In the genomic region with DNA sequence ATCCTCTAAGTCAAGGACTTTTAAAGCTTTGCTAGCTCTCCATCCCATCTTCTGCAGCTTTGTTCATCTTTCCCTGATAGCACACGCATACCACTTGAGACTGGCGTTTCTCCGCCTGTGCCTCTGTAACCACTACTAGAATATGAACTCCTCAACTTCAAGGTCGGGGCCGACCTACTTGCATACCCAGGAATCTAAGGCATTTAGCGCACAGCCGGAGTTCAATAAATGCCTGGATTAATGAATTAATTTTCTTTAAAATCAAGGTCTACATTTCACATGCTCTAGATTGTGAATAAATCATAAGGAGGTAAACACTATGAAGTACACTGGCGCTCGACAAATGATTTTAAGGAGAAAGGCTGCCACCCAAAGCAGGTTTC, we compare ENCODE assay signal across 8 cellular contexts.
DNase-seq lines count a peak whose midpoint lies in the region; ATAC-seq and TF ChIP-seq lines count a peak whose summit lies in the region.

No MANE protein-coding gene starts in this region.

- no peak overlapping the region for H3K27ac ChIP-seq in GM23248
- peak overlapping the region; percentile 74; the same call in 1 of the 2 replicates for H3K27ac ChIP-seq in SK-N-MC

- no peaks in the 10 kb centered on the region for H4K20me1 ChIP-seq in GM23248 (ENCODE audit: insufficient read depth)

- H3K36me3 ChIP-seq in GM23248 (ENCODE audit: low read depth) = no peaks in the 10 kb centered on the region
- H3K36me3 ChIP-seq in SK-N-MC (ENCODE audit: insufficient read depth, low read length) = no peaks in the 10 kb centered on the region

- in situ Hi-C loops in GM23248 (cut with MboI) = no loop called here

- H3K4me2 ChIP-seq in GM23248 (ENCODE audit: unreplicated experiment) = peak overlapping the region; percentile 80

- DNase-seq in GM23248 = no peak
- DNase-seq in SK-N-MC (ENCODE audit: low read depth, low spot score) = no peak
- DNase-seq in fibroblast of pulmonary artery (ENCODE audit: low read depth) = no peak
- peak; percentile 11 for DNase-seq in retinal pigment epithelial cell (ENCODE audit: low read depth)
- DNase-seq in stimulated activated CD4-positive, alpha-beta T cell treated with anti-CD3 and anti-CD28 coated beads, Interleukin-2, amount 100 ng/mL, for 24 hours = no peak
- DNase-seq in NCI-H2081 (lab: John Stamatoyannopoulos, UW) = no peak
- no peak for DNase-seq in omental fat pad (ENCODE audit: low spot score)
- DNase-seq in stimulated activated CD8-positive, alpha-beta memory T cell treated with anti-CD3 and anti-CD28 coated beads, Interleukin-4, amount 100 ng/mL, for 48 hours = no peak

- no peak for ATAC-seq in omental fat pad (ENCODE audit: low FRiP score)

- no peaks in the 10 kb centered on the region for H3F3A ChIP-seq in GM23248 (ENCODE audit: insufficient read depth)

- H3K9ac ChIP-seq in GM23248 = no peak overlapping the region
- peak overlapping the region; percentile 21 for H3K9ac ChIP-seq in SK-N-MC (ENCODE audit: insufficient read length)

- TF ChIP-seq CTCF in fibroblast of pulmonary artery (IDR thresholded peaks at IDR 0.05; ENCODE audit: low read length, missing control alignments) (no peak), retinal pigment epithelial cell (conservative IDR thresholded peaks at IDR 0.05; ENCODE audit: low read depth, low read length) (no peak), omental fat pad (IDR thresholded peaks at IDR 0.05) (no peak)

- H3K4me1 ChIP-seq in GM23248 (ENCODE audit: insufficient read depth) = no peaks in the 10 kb centered on the region

- no peaks in the 10 kb centered on the region for H3K79me2 ChIP-seq in GM23248 (ENCODE audit: insufficient read depth)

- WGBS in GM23248 (ENCODE audit: low coverage in 1 of 2, low lambda C conversion rate in 2 of 2, missing lambda C conversion rate in 2 of 2), 2 experiments = 0 to 2% methylated on average over 9 of the region's 9 CpGs

- peak overlapping the region; percentile 90 for H2AFZ ChIP-seq in GM23248

- H3K9me2 ChIP-seq in GM23248 (ENCODE audit: insufficient read depth) = no peaks in the 10 kb centered on the region

- H3K4me3 ChIP-seq in GM23248 = peak overlapping the region; percentile 66
- peak overlapping the region; percentile 73 for H3K4me3 ChIP-seq in SK-N-MC
- peak overlapping the region; percentile 52 for H3K4me3 ChIP-seq in fibroblast of pulmonary artery (replicated peaks; ENCODE audit: low read depth, low read length)
- H3K4me3 ChIP-seq in retinal pigment epithelial cell (ENCODE audit: low read length) = peak overlapping the region; percentile 49

- H3K9me3 ChIP-seq in GM23248 (ENCODE audit: low read depth) (no peaks in the 10 kb centered on the region), SK-N-MC (ENCODE audit: low read depth, low read length) (no peaks in the 10 kb centered on the region)

- H3K27me3 ChIP-seq in GM23248 (replicated peaks; ENCODE audit: insufficient read depth) = no peaks in the 10 kb centered on the region
